ENCODE assay signal across 18 cellular contexts in genomic region chr14:103878180-103878579, GRCh38. TPM values are rescaled to one million over a fixed set of nuclear protein-coding genes. Genes with fewer than 3 reads are reported as not detected.
A peak's percentile ranks its signal among the peaks of the same experiment; 100 is the strongest.
DNase-seq lines count a peak whose midpoint lies in the region; ATAC-seq and TF ChIP-seq lines count a peak whose summit lies in the region.
"Had no signal": no experiment of that assay in that cellular context is flagged by ENCODE, and none has a peak within 500 bp of the region (broad histone marks: within the 10 kb centered on the region; RNA-seq: fewer than 3 reads in every experiment).

No MANE protein-coding gene starts in this region.

- TF ChIP-seq CTCF in natural killer cell (IDR thresholded peaks at IDR 0.05) (no peak), nephron (IDR thresholded peaks at IDR 0.05; ENCODE audit: unreplicated experiment in 3 of 3) (no peak), chondrocyte (IDR thresholded peaks at IDR 0.05) (no peak)

- CTCF ChIA-PET in activated CD8-positive, alpha-beta T cell treated with anti-CD3 and anti-CD28 coated beads, Interleukin-2, amount 10 ng/mL, durations not matched to agents 7 days and 5 days (lab: Charles Lee): interaction anchor here (1.4 to 7.4 kb wide), 2 partner anchors 22 to 32 kb away, joined by 4 to 36 read pairs; no protein-coding TSS in a partner anchor

- H3K27me3 Mint-ChIP-seq in natural killer cell treated with Interleukin-12 subunit alpha and Interleukin-12 subunit beta and Interleukin-15 and Interleukin-18, amount 100 ng/mL, for 72 hours: peaks cover 0 to 13% of the 10 kb centered on the region in 2 donors
- H3K27me3 Mint-ChIP-seq in natural killer cell (ENCODE audit: low read depth in 2 of 2) (peaks cover 0 to 19% of the 10 kb centered on the region in 2 donors), nephron (ENCODE audit: low read depth) (peaks cover 5% of the 10 kb centered on the region), chondrocyte (ENCODE audit: low read depth) (peaks cover 2% of the 10 kb centered on the region)
- H3K27me3 Mint-ChIP-seq in activated CD8-positive, alpha-beta T cell treated with anti-CD3 and anti-CD28 coated beads, Interleukin-2, amount 10 ng/mL, durations not matched to agents 7 days and 5 days (ENCODE audit: low read depth): no peaks in the 10 kb centered on the region
- H3K27me3 Mint-ChIP-seq: CD4-positive, CD25-positive, alpha-beta regulatory T cell had no signal

- no peaks in the 10 kb centered on the region for H3K9me3 Mint-ChIP-seq in natural killer cell treated with Interleukin-12 subunit alpha and Interleukin-12 subunit beta and Interleukin-15 and Interleukin-18, amount 100 ng/mL, for 72 hours
- peaks cover 0 to 2% of the 10 kb centered on the region in 2 donors for H3K9me3 Mint-ChIP-seq in natural killer cell
- no peaks in the 10 kb centered on the region for H3K9me3 Mint-ChIP-seq in nephron
- no peaks in the 10 kb centered on the region for H3K9me3 Mint-ChIP-seq in activated CD8-positive, alpha-beta T cell treated with anti-CD3 and anti-CD28 coated beads, Interleukin-2, amount 10 ng/mL, durations not matched to agents 7 days and 5 days (ENCODE audit: insufficient read depth)
- H3K9me3 Mint-ChIP-seq in chondrocyte (ENCODE audit: low read depth): no peaks in the 10 kb centered on the region
- H3K9me3 Mint-ChIP-seq: CD4-positive, CD25-positive, alpha-beta regulatory T cell; CD8-positive, alpha-beta T cell; HFFc6 had no signal

- H3K9ac ChIP-seq in SK-N-MC (ENCODE audit: insufficient read length): no peak overlapping the region
- H3K9ac ChIP-seq: BLaER1 had no signal

- H3K4me3 ChIP-seq in SK-N-MC: no peak overlapping the region
- H3K4me3 ChIP-seq: BLaER1, HAP-1 had no signal

- no peaks in the 10 kb centered on the region for H3K9me3 ChIP-seq in SK-N-MC (ENCODE audit: low read depth, low read length)
- H3K9me3 ChIP-seq: BLaER1, Caco-2, HAP-1 had no signal

- 0 out of 2 replicates have a peak overlapping the region, but pooled peaks have one; percentile 36 for H3K27ac ChIP-seq in SK-N-MC
- H3K27ac ChIP-seq: BLaER1, C4-2B had no signal

- no peaks in the 10 kb centered on the region for H3K36me3 ChIP-seq in SK-N-MC (ENCODE audit: insufficient read depth, low read length)
- H3K36me3 ChIP-seq: BLaER1, HAP-1 had no signal

- no peak overlapping the region for H3K27ac Mint-ChIP-seq in natural killer cell treated with Interleukin-12 subunit alpha and Interleukin-12 subunit beta and Interleukin-15 and Interleukin-18, amount 100 ng/mL, for 72 hours
- H3K27ac Mint-ChIP-seq in natural killer cell: no peak overlapping the region
- peak overlapping the region in 2 of 3 experiments; percentile 29 to 90 for H3K27ac Mint-ChIP-seq in nephron
- H3K27ac Mint-ChIP-seq in activated CD8-positive, alpha-beta T cell treated with anti-CD3 and anti-CD28 coated beads, Interleukin-2, amount 10 ng/mL, durations not matched to agents 7 days and 5 days: no peak overlapping the region
- no peak overlapping the region for H3K27ac Mint-ChIP-seq in chondrocyte (ENCODE audit: unreplicated experiment)
- H3K27ac Mint-ChIP-seq: B cell; CD4-positive, CD25-positive, alpha-beta regulatory T cell; CD8-positive, alpha-beta T cell; HFFc6 had no signal

- H3K4me3 Mint-ChIP-seq in natural killer cell treated with Interleukin-12 subunit alpha and Interleukin-12 subunit beta and Interleukin-15 and Interleukin-18, amount 100 ng/mL, for 72 hours: no peak overlapping the region
- no peak overlapping the region for H3K4me3 Mint-ChIP-seq in natural killer cell
- H3K4me3 Mint-ChIP-seq in nephron: no peak overlapping the region
- no peak overlapping the region for H3K4me3 Mint-ChIP-seq in activated CD8-positive, alpha-beta T cell treated with anti-CD3 and anti-CD28 coated beads, Interleukin-2, amount 10 ng/mL, durations not matched to agents 7 days and 5 days
- H3K4me3 Mint-ChIP-seq in chondrocyte (ENCODE audit: unreplicated experiment): no peak overlapping the region
- H3K4me3 Mint-ChIP-seq: B cell; CD4-positive, CD25-positive, alpha-beta regulatory T cell; HFFc6 had no signal

- DNase-seq in natural killer cell treated with Interleukin-12 subunit alpha and Interleukin-12 subunit beta and Interleukin-15 and Interleukin-18, amount 100 ng/mL, for 72 hours (ENCODE audit: low spot score): peak; percentile 31
- DNase-seq in natural killer cell (no peak), SK-N-MC (ENCODE audit: low read depth, low spot score) (no peak), chondrocyte (ENCODE audit: low spot score) (no peak)
- DNase-seq in activated CD8-positive, alpha-beta T cell treated with anti-CD3 and anti-CD28 coated beads, Interleukin-2, amount 10 ng/mL, durations not matched to agents 7 days and 5 days: no peak
- DNase-seq: Caco-2; CD4-positive, CD25-positive, alpha-beta regulatory T cell; CD8-positive, alpha-beta T cell; DMS153; DND-41; GOT3; HFFc6 had no signal

- no peak for ATAC-seq in natural killer cell treated with Interleukin-12 subunit alpha and Interleukin-12 subunit beta and Interleukin-15 and Interleukin-18, amount 100 ng/mL, for 72 hours
- ATAC-seq in natural killer cell (no peak), HG03108 (IDR thresholded peaks at IDR 0.05; ENCODE audit: unreplicated experiment) (no peak)
- ATAC-seq in activated CD8-positive, alpha-beta T cell treated with anti-CD3 and anti-CD28 coated beads, Interleukin-2, amount 10 ng/mL, durations not matched to agents 7 days and 5 days: no peak
- ATAC-seq: CD8-positive, alpha-beta T cell had no signal

- intact Hi-C loops in natural killer cell (cut with micrococcal nuclease): no loop called here

- H3K4me1 Mint-ChIP-seq in natural killer cell treated with Interleukin-12 subunit alpha and Interleukin-12 subunit beta and Interleukin-15 and Interleukin-18, amount 100 ng/mL, for 72 hours (ENCODE audit: low read depth in 2 of 2): peaks cover 0 to 15% of the 10 kb centered on the region in 2 donors
- H3K4me1 Mint-ChIP-seq in natural killer cell (peaks cover 7 to 27% of the 10 kb centered on the region in 2 donors), nephron (peaks cover 28% of the 10 kb centered on the region), chondrocyte (ENCODE audit: low read depth) (peaks cover 17% of the 10 kb centered on the region)
- H3K4me1 Mint-ChIP-seq in activated CD8-positive, alpha-beta T cell treated with anti-CD3 and anti-CD28 coated beads, Interleukin-2, amount 10 ng/mL, durations not matched to agents 7 days and 5 days (ENCODE audit: low read depth): peaks cover 24% of the 10 kb centered on the region

- no peaks in the 10 kb centered on the region for H3K36me3 Mint-ChIP-seq in natural killer cell treated with Interleukin-12 subunit alpha and Interleukin-12 subunit beta and Interleukin-15 and Interleukin-18, amount 100 ng/mL, for 72 hours
- H3K36me3 Mint-ChIP-seq in natural killer cell: no peaks in the 10 kb centered on the region
- no peaks in the 10 kb centered on the region for H3K36me3 Mint-ChIP-seq in nephron (ENCODE audit: low read depth)
- H3K36me3 Mint-ChIP-seq in activated CD8-positive, alpha-beta T cell treated with anti-CD3 and anti-CD28 coated beads, Interleukin-2, amount 10 ng/mL, durations not matched to agents 7 days and 5 days (ENCODE audit: low read depth): no peaks in the 10 kb centered on the region
- no peaks in the 10 kb centered on the region for H3K36me3 Mint-ChIP-seq in chondrocyte (ENCODE audit: low read depth)
- H3K36me3 Mint-ChIP-seq: CD4-positive, CD25-positive, alpha-beta regulatory T cell; CD8-positive, alpha-beta T cell had no signal

- POLR2A ChIA-PET in activated CD8-positive, alpha-beta T cell treated with anti-CD3 and anti-CD28 coated beads, Interleukin-2, amount 10 ng/mL, durations not matched to agents 7 days and 5 days (lab: Charles Lee): no interaction called here

RNA-seq across cellular contexts. Expression of gene PPP1R13B, which starts 30.8 kb away (rescaled TPM):
- total RNA-seq in natural killer cell treated with Interleukin-12 subunit alpha and Interleukin-12 subunit beta and Interleukin-15 and Interleukin-18, amount 100 ng/mL, for 72 hours: 10 to 100 TPM; 14.4 to 25.7 TPM
- total RNA-seq in natural killer cell (10 to 100 TPM; 26.5 to 35.5 (median 31.7) TPM), chondrocyte (6.6 to 10.1 TPM (median 9.1 TPM) in 3 replicates)
- total RNA-seq in activated CD8-positive, alpha-beta T cell treated with anti-CD3 and anti-CD28 coated beads, Interleukin-2, amount 10 ng/mL, durations not matched to agents 7 days and 5 days: 10 to 100 TPM; 11.9 to 12.6 TPM

RNA-seq across cellular contexts. Expression of gene TDRD9, which starts 50.1 kb away (rescaled TPM):
- 1 to 10 TPM; 1.1 to 2.1 TPM for total RNA-seq in natural killer cell treated with Interleukin-12 subunit alpha and Interleukin-12 subunit beta and Interleukin-15 and Interleukin-18, amount 100 ng/mL, for 72 hours
- total RNA-seq in natural killer cell: 1 to 10 TPM in 2 of 3 donors, under 1 TPM in 1; 0.75 to 2.2 (median 1.4) TPM
- 1 to 10 TPM; 1.3 to 2.7 TPM for total RNA-seq in activated CD8-positive, alpha-beta T cell treated with anti-CD3 and anti-CD28 coated beads, Interleukin-2, amount 10 ng/mL, durations not matched to agents 7 days and 5 days
- total RNA-seq in chondrocyte: not detected in 3 replicates
- total RNA-seq: Caco-2, HFFc6 had no signal

Comparison
In these comparisons a context has a peak if more than half of its experiments do, and no peak if none do; other contexts are left out.
1. H3K27ac Mint-ChIP-seq: peak in nephron (2 of 3); none in natural killer cell treated with Interleukin-12 subunit alpha and Interleukin-12 subunit beta and Interleukin-15 and Interleukin-18, amount 100 ng/mL, for 72 hours (0 of 2), natural killer cell (0 of 2), activated CD8-positive, alpha-beta T cell treated with anti-CD3 and anti-CD28 coated beads, Interleukin-2, amount 10 ng/mL, durations not matched to agents 7 days and 5 days (single experiment) and chondrocyte (single experiment).